In genomic region chr5:5521029-5521428, GRCh38 we compare ENCODE assay signal across 15 cellular contexts.
A peak's percentile ranks its signal among the peaks of the same experiment; 100 is the strongest.
DNase-seq lines count a peak whose midpoint lies in the region; ATAC-seq and TF ChIP-seq lines count a peak whose summit lies in the region.
"Had no signal": no experiment of that assay in that cellular context is flagged by ENCODE, and none has a peak within 500 bp of the region (broad histone marks: within the 10 kb centered on the region; RNA-seq: fewer than 3 reads in every experiment).

No MANE protein-coding gene starts in this region.

- peaks cover 21% of the 10 kb centered on the region for H3K4me1 Mint-ChIP-seq in endodermal cell

- no peak overlapping the region for H2BK15ac ChIP-seq in mesendoderm (replicated peaks; ENCODE audit: low read depth)

- no peak for ATAC-seq in PC-3
- ATAC-seq: HCT116 had no signal

- no peaks in the 10 kb centered on the region for H3K27me3 Mint-ChIP-seq in endodermal cell (ENCODE audit: insufficient read depth)

- H3K56ac ChIP-seq in mesendoderm (ENCODE audit: low read length), result no peak overlapping the region

- H3K79me1 ChIP-seq in mesendoderm (ENCODE audit: low read length), result no peaks in the 10 kb centered on the region

- no peak overlapping the region for H2AK5ac ChIP-seq in mesendoderm (ENCODE audit: low read length)

- peak overlapping the region; percentile 90 for H3K27ac Mint-ChIP-seq in endodermal cell

- H3K18ac ChIP-seq in mesendoderm (ENCODE audit: low read length), result peak overlapping the region; percentile 60

- peaks cover 24% of the 10 kb centered on the region for H3K4me1 ChIP-seq in ES-I3 (ENCODE audit: insufficient read depth, low read length)
- peaks cover 24% of the 10 kb centered on the region for H3K4me1 ChIP-seq in HUES48 (ENCODE audit: control insufficient read depth, insufficient read depth, low read length)
- no peaks in the 10 kb centered on the region for H3K4me1 ChIP-seq in endodermal cell (ENCODE audit: control insufficient read depth, insufficient read depth, low read length)
- H3K4me1 ChIP-seq in mesendoderm (ENCODE audit: control insufficient read depth, low read depth, low read length), result no peaks in the 10 kb centered on the region
- H3K4me1 ChIP-seq in PC-3 (ENCODE audit: insufficient read depth, low read length), result no peaks in the 10 kb centered on the region
- H3K4me1 ChIP-seq: BE2C had no signal

- H3K9me3 Mint-ChIP-seq in endodermal cell, result peaks cover 23% of the 10 kb centered on the region

- H3K4me3 ChIP-seq in HUES48 (ENCODE audit: low read depth, low read length) (0 out of 2 replicates have a peak overlapping the region, but pooled peaks have one; percentile 21), endodermal cell (ENCODE audit: low read length) (no peak overlapping the region), mesendoderm (ENCODE audit: low read length) (no peak overlapping the region), PC-3 (ENCODE audit: low read length) (no peak overlapping the region)

- no peak overlapping the region for H2AFZ ChIP-seq in PC-3 (ENCODE audit: low read length)

- no TSS peak for BruUV-seq in PC-3 (replicated peaks; lab: Mats Ljungman, UMichigan)

- no peak overlapping the region for H3K23ac ChIP-seq in mesendoderm (ENCODE audit: low read length)

- peaks cover 8% of the 10 kb centered on the region for H3K36me3 Mint-ChIP-seq in endodermal cell (ENCODE audit: low read depth)

- no peak overlapping the region for H3K4me2 ChIP-seq in mesendoderm (ENCODE audit: low read length)
- no peak overlapping the region for H3K4me2 ChIP-seq in PC-3 (ENCODE audit: low read length)

- H4K20me1 ChIP-seq in PC-3 (ENCODE audit: low read length), result no peaks in the 10 kb centered on the region

- H3K4ac ChIP-seq in mesendoderm (ENCODE audit: low read depth, low read length), result peak overlapping the region; percentile 31

- no peaks in the 10 kb centered on the region for H3K9me2 ChIP-seq in PC-3 (replicated peaks; ENCODE audit: low read length)

- H3K9ac ChIP-seq in ES-I3 (ENCODE audit: low read depth, low read length) (peak overlapping the region; percentile 41; the same call in 1 of the 2 replicates), HUES48 (ENCODE audit: low read depth, low read length) (peak overlapping the region; percentile 59; the same call in 1 of the 2 replicates), endodermal cell (ENCODE audit: extremely low read depth, low read length, poor library complexity, severe bottlenecking) (no peak overlapping the region), mesendoderm (ENCODE audit: low read length) (no peak overlapping the region), PC-3 (ENCODE audit: low read length) (no peak overlapping the region)

- H3K4me3 Mint-ChIP-seq in endodermal cell, result no peak overlapping the region

- 48% methylated on average over 6 of the region's 8 CpGs; no CpG with 5 or more reads in 1 of the 2 experiments for WGBS in endodermal cell (ENCODE audit: insufficient coverage in 1 of 2, insufficient read length in 1 of 2), 2 experiments
- WGBS in mesendoderm (ENCODE audit: extremely low coverage, insufficient coverage, low lambda C conversion rate), result no CpG with 5 or more reads among the region's 8 CpGs

- CTCF ChIA-PET in PC-3 (lab: Charles Lee), result no interaction called here

- DNase-seq in endodermal cell, result peak; percentile 67
- no peak for DNase-seq in mesendoderm
- no peak for DNase-seq in hypothalamus (lab: John Stamatoyannopoulos, UW)
- DNase-seq in PC-3, result no peak
- no peak for DNase-seq in hippocampal formation (lab: John Stamatoyannopoulos, UW)
- DNase-seq: BE2C; CD4-positive, alpha-beta memory T cell; DMS153; DMS79 treated with DMSO at 0.1 percent for 48 hours; EL; GDM1 had no signal

- H4K8ac ChIP-seq in mesendoderm (ENCODE audit: low read depth, low read length), result no peak overlapping the region

- H3K9me3 ChIP-seq in ES-I3 (ENCODE audit: control insufficient read depth, insufficient read depth, low read length) (no peaks in the 10 kb centered on the region), HUES48 (ENCODE audit: control insufficient read depth, insufficient read depth, low read length) (peaks cover 8% of the 10 kb centered on the region; the same call in 1 of the 2 replicates), endodermal cell (ENCODE audit: control insufficient read depth, low read length) (no peaks in the 10 kb centered on the region), PC-3 (ENCODE audit: low read length) (no peaks in the 10 kb centered on the region)
- H3K9me3 ChIP-seq: BE2C had no signal

- H2BK120ac ChIP-seq in mesendoderm (ENCODE audit: low read depth, low read length), result no peak overlapping the region

- H2BK5ac ChIP-seq in mesendoderm (ENCODE audit: low read length), result no peak overlapping the region

- H3K79me2 ChIP-seq in mesendoderm (ENCODE audit: control insufficient read depth, insufficient read depth, low read length) (no peaks in the 10 kb centered on the region), PC-3 (ENCODE audit: low read length) (no peaks in the 10 kb centered on the region)

- no peaks in the 10 kb centered on the region for H3K27me3 ChIP-seq in HUES48 (ENCODE audit: control insufficient read depth, insufficient read depth, low read length)
- no peaks in the 10 kb centered on the region for H3K27me3 ChIP-seq in endodermal cell (ENCODE audit: control insufficient read depth, insufficient read depth, low read length, poor library complexity, severe bottlenecking)
- H3K27me3 ChIP-seq in mesendoderm (ENCODE audit: insufficient read depth, low read length, poor library complexity), result no peaks in the 10 kb centered on the region
- peaks cover 38% of the 10 kb centered on the region for H3K27me3 ChIP-seq in PC-3 (ENCODE audit: low read length)
- H3K27me3 ChIP-seq: BE2C had no signal

- intact Hi-C loops in PC-3 (cut with micrococcal nuclease), result no loop called here

- peak overlapping the region; percentile 81 for H3K27ac ChIP-seq in HUES48 (ENCODE audit: low read depth, low read length)
- H3K27ac ChIP-seq in endodermal cell (ENCODE audit: low read depth, low read length), result no peak overlapping the region
- H3K27ac ChIP-seq in mesendoderm (ENCODE audit: low read depth, low read length), result no peak overlapping the region
- H3K27ac ChIP-seq in PC-3 (ENCODE audit: low read length), result no peak overlapping the region
- H3K27ac ChIP-seq: C4-2B had no signal

- POLR2A ChIA-PET in PC-3 (lab: Charles Lee; ENCODE audit: unreplicated experiment), result no interaction called here

- H3K36me3 ChIP-seq in ES-I3 (ENCODE audit: insufficient read depth, low read length) (no peaks in the 10 kb centered on the region), HUES48 (ENCODE audit: control insufficient read depth, insufficient read depth, low read length) (no peaks in the 10 kb centered on the region), endodermal cell (ENCODE audit: control insufficient read depth, insufficient read depth, low read length) (no peaks in the 10 kb centered on the region), mesendoderm (ENCODE audit: control insufficient read depth, insufficient read depth, low read length) (no peaks in the 10 kb centered on the region), PC-3 (ENCODE audit: low read depth, low read length) (no peaks in the 10 kb centered on the region)
- H3K36me3 ChIP-seq: BE2C had no signal

- TF ChIP-seq CTCF in endodermal cell (conservative IDR thresholded peaks at IDR 0.05), result no peak
- no peak for TF ChIP-seq CTCF in PC-3 (conservative IDR thresholded peaks at IDR 0.05; ENCODE audit: low read depth, low read length)

- H4K5ac ChIP-seq in mesendoderm (ENCODE audit: low read length), result no peak overlapping the region

- H3F3A ChIP-seq in PC-3 (ENCODE audit: low read length, unreplicated experiment), result no peaks in the 10 kb centered on the region

Comparison
In these comparisons a context has a peak if more than half of its experiments do, and no peak if none do; other contexts are left out.
1. H3K9ac ChIP-seq: peak in ES-I3 (single experiment) and HUES48 (single experiment); none in endodermal cell (single experiment), mesendoderm (single experiment) and PC-3 (single experiment).